ENCODE assay signal across 8 cellular contexts in the genomic region with DNA sequence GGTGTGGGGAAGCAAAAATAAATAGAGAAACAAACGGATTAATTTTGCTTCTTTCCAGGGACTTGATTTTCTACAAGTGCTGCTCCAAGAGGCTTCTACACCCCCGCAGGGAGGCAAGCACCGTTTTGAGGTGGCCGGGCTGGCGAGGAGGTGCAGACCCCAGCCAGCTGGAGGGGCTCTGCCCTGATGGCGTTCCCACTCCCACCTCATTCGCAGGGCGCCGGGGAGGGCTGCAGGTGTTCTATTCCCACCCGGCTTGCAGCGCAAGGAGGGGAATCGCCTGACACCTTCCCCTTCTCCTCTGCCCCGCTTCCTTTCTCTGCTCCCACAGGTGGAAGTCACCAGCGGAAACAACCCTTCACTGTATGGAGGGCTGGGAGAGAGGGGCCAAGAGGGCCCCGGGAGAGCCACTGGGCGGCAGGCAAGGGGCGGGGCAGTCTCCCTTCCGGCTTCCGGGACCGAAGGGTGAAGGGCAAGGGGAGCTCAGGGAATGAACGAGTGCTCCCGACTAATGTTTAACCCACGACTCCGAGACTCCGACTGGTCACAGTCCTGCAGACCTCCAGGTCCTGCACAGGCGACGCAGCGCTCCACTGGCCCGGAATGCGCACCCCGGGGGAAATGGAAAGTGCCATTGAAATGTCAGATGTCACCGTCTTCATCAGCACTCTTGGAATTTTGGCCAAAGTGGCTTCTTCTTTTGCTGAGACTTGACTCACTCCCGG. TPM values are rescaled to one million over a fixed set of nuclear protein-coding genes. Genes with fewer than 3 reads are reported as not detected.
DNase-seq lines count a peak whose midpoint lies in the region; ATAC-seq, FAIRE-seq and TF ChIP-seq lines count a peak whose summit lies in the region.

No MANE protein-coding gene starts in this region.

- H3K4me1 Mint-ChIP-seq in brain = peaks cover 67% of the 10 kb centered on the region

- peak; percentile 42 for ATAC-seq in HG03439 (IDR thresholded peaks at IDR 0.05; ENCODE audit: unreplicated experiment)

- peak overlapping the region; percentile 93 to 98 (median 95) for H3K4me3 Mint-ChIP-seq in brain

- H3K27ac Mint-ChIP-seq in brain = peak overlapping the region; percentile 96 to 98 (median 97)

- peaks cover 25% of the 10 kb centered on the region for H3K36me3 Mint-ChIP-seq in brain

- in situ Hi-C loops in SK-MEL-5 (cut with HindIII; ENCODE audit: low pct_unique_long_range_greater_than_20kb, low sequenced_read_pairs) = no loop called here

- peak; percentile 75 for DNase-seq in COLO668 (lab: John Stamatoyannopoulos, UW; ENCODE audit: unreplicated experiment)
- peak; percentile 47 for DNase-seq in GM19239 (ENCODE audit: insufficient read length, low spot score)
- peak; percentile 50 for DNase-seq in SK-MEL-5 (ENCODE audit: low read depth, low spot score)
- DNase-seq in islet precursor cell = peak; percentile 76
- DNase-seq in stimulated activated CD4-positive, alpha-beta T cell treated with anti-CD3 and anti-CD28 coated beads, Interleukin-4, amount 100 ng/mL, for 1 hour = peak; percentile 43
- DNase-seq in NK-92 (lab: John Stamatoyannopoulos, UW; ENCODE audit: unreplicated experiment) = no peak

- FAIRE-seq in GM19239 (lab: Jason Lieb, UNC) = peak; percentile 94

- peaks cover 0 to 3% (median 0%) of the 10 kb centered on the region in 5 experiments for H3K9me3 Mint-ChIP-seq in brain

- no peak for TF ChIP-seq CTCF in brain (conservative IDR thresholded peaks at IDR 0.05)

- peaks cover 9% of the 10 kb centered on the region for H3K27me3 Mint-ChIP-seq in brain

RNA-seq across cellular contexts. Expression of a gene that starts 29.1 kb away (rescaled TPM):
- not detected in 2 replicates for total RNA-seq in SK-MEL-5 (2014; rRNA removed; shearing (Covaris generic))
- not detected in 2 replicates for polyA plus RNA-seq in SK-MEL-5 (2015; cell fraction: cytosol; rRNA removed)
- polyA plus RNA-seq in SK-MEL-5 (2015; cell fraction: nucleus; rRNA removed) = 0.11 TPM in 1 of 2 replicates, not detected in the other
- polyA plus RNA-seq in brain (ENCODE audit: insufficient read depth, low read depth, low replicate concordance) = not detected

RNA-seq across cellular contexts. Expression of a gene that starts 45.2 kb away (rescaled TPM):
- total RNA-seq in SK-MEL-5 (2014; rRNA removed; shearing (Covaris generic)) = not detected in 2 replicates
- not detected in 2 replicates for polyA plus RNA-seq in SK-MEL-5 (2015; cell fraction: cytosol; rRNA removed)
- not detected in 2 replicates for polyA plus RNA-seq in SK-MEL-5 (2015; cell fraction: nucleus; rRNA removed)
- polyA plus RNA-seq in brain (ENCODE audit: insufficient read depth, low read depth, low replicate concordance) = not detected
